Comparison of ENCODE assay signal across 35 cellular contexts in genomic region chr12:119644930-119645329, GRCh38. TPM values are rescaled to one million over a fixed set of nuclear protein-coding genes. Genes with fewer than 3 reads are reported as not detected.
"Had no signal": no experiment of that assay in that cellular context is flagged by ENCODE, and none has a peak within 500 bp of the region (broad histone marks: within the 10 kb centered on the region; RNA-seq: fewer than 3 reads in every experiment).

No MANE protein-coding gene starts in this region.

- H2AFZ ChIP-seq: PC-9 had no signal

- H3K9me3 Mint-ChIP-seq: activated CD4-positive, alpha-beta memory T cell treated with anti-CD3 and anti-CD28 coated beads, Interleukin-2, amount 10 ng/mL, durations not matched to agents 7 days and 5 days; activated naive CD8-positive, alpha-beta T cell treated with anti-CD3 and anti-CD28 coated beads for 36 hours; activated T-helper 17 cell treated with anti-CD3 and anti-CD28 coated beads, Interleukin-2, amount 50 U/mL, for 72 hours had no signal

- H3K4me2 ChIP-seq: PC-9 had no signal

- H3K4me1 Mint-ChIP-seq: activated CD4-positive, alpha-beta memory T cell treated with anti-CD3 and anti-CD28 coated beads, Interleukin-2, amount 10 ng/mL, durations not matched to agents 7 days and 5 days; activated naive CD8-positive, alpha-beta T cell treated with anti-CD3 and anti-CD28 coated beads for 36 hours; activated T-helper 17 cell treated with anti-CD3 and anti-CD28 coated beads, Interleukin-2, amount 50 U/mL, for 72 hours had no signal

- H3K9me3 ChIP-seq: MG63 had no signal

- H3K27ac ChIP-seq: brain microvascular endothelial cell, PC-9, SK-N-MC, WERI-Rb-1 had no signal

- DNase-seq: activated CD4-positive, alpha-beta memory T cell treated with anti-CD3 and anti-CD28 coated beads, Interleukin-2, amount 10 ng/mL, durations not matched to agents 7 days and 5 days; activated CD4-positive, alpha-beta T cell treated with anti-CD3 and anti-CD28 coated beads for 1 hour; activated CD4-positive, alpha-beta T cell treated with anti-CD3 and anti-CD28 coated beads for 48 hours; activated CD4-positive, CD25-positive, alpha-beta regulatory T cell; activated CD8-positive, alpha-beta memory T cell treated with anti-CD3 and anti-CD28 coated beads for 24 hours; activated effector memory CD4-positive, alpha-beta T cell treated with anti-CD3 and anti-CD28 coated beads, Interleukin-2, amount 50 U/mL, for 16 hours; activated naive CD4-positive, alpha-beta T cell; activated naive CD4-positive, alpha-beta T cell treated with anti-CD3 and anti-CD28 coated beads, Interleukin-2, amount 50 U/mL, for 16 hours; activated naive CD8-positive, alpha-beta T cell treated with anti-CD3 and anti-CD28 coated beads for 36 hours; activated T-cell treated with anti-CD3 and anti-CD28 coated beads, Interleukin-2, amount 50 U/mL, for 1 hour; activated T-cell treated with anti-CD3 and anti-CD28 coated beads, Interleukin-2, amount 50 U/mL, for 72 hours; amniotic stem cell; aorta; brain microvascular endothelial cell; central memory CD4-positive, alpha-beta T cell; Karpas-422; KBM-7; MG63; MV-4-11; NCI-H1092; NCI-H146; NCI-H187; NCI-H2081; NCI-H226; NCI-H446 treated with DMSO at 0.1 percent for 48 hours; NCI-H524; PC-9; Right ventricle myocardium superior; T1000; WERI-Rb-1 had no signal

- H3K36me3 Mint-ChIP-seq: activated naive CD8-positive, alpha-beta T cell treated with anti-CD3 and anti-CD28 coated beads for 36 hours; IgD-negative memory B cell had no signal

- H3K27ac Mint-ChIP-seq: activated CD4-positive, alpha-beta memory T cell treated with anti-CD3 and anti-CD28 coated beads, Interleukin-2, amount 10 ng/mL, durations not matched to agents 7 days and 5 days; activated naive CD8-positive, alpha-beta T cell treated with anti-CD3 and anti-CD28 coated beads for 36 hours; activated T-cell treated with anti-CD3 and anti-CD28 coated beads, Interleukin-2, amount 50 U/mL, for 72 hours; activated T-helper 17 cell treated with anti-CD3 and anti-CD28 coated beads, Interleukin-2, amount 50 U/mL, for 72 hours; IgD-negative memory B cell had no signal

- H3K36me3 ChIP-seq: brain microvascular endothelial cell, MG63, WERI-Rb-1 had no signal

- H3K4me3 ChIP-seq: MG63, PC-9, SK-N-MC had no signal

- H3K27me3 ChIP-seq: brain microvascular endothelial cell had no signal

- H3K4me3 Mint-ChIP-seq: activated CD4-positive, alpha-beta memory T cell treated with anti-CD3 and anti-CD28 coated beads, Interleukin-2, amount 10 ng/mL, durations not matched to agents 7 days and 5 days; activated naive CD8-positive, alpha-beta T cell treated with anti-CD3 and anti-CD28 coated beads for 36 hours; activated T-cell treated with anti-CD3 and anti-CD28 coated beads, Interleukin-2, amount 50 U/mL, for 72 hours; activated T-helper 17 cell treated with anti-CD3 and anti-CD28 coated beads, Interleukin-2, amount 50 U/mL, for 72 hours; IgD-negative memory B cell had no signal

- ATAC-seq: activated T-cell treated with anti-CD3 and anti-CD28 coated beads, Interleukin-2, amount 50 U/mL, for 72 hours; activated T-helper 17 cell treated with anti-CD3 and anti-CD28 coated beads, Interleukin-2, amount 50 U/mL, for 72 hours had no signal

RNA-seq across cellular contexts. Expression of gene TMEM233, which starts 51.4 kb away (rescaled TPM):
- total RNA-seq: activated CD4-positive, alpha-beta memory T cell treated with anti-CD3 and anti-CD28 coated beads, Interleukin-2, amount 10 ng/mL, durations not matched to agents 7 days and 5 days; activated naive CD8-positive, alpha-beta T cell treated with anti-CD3 and anti-CD28 coated beads for 36 hours; activated T-cell treated with anti-CD3 and anti-CD28 coated beads, Interleukin-2, amount 50 U/mL, for 72 hours; activated T-helper 17 cell treated with anti-CD3 and anti-CD28 coated beads, Interleukin-2, amount 50 U/mL, for 72 hours; PC-9; T-helper 1 cell treated with Interleukin-12 subunit alpha and Interleukin-12 subunit beta and Interleukin-4 antibody, amounts not matched to agents 30 ng/mL and 1 ng/mL, for 36 hours; T-helper 2 cell treated with Interferon-gamma antibody and Interleukin-4, amounts not matched to agents 100 ng/mL and 5 ng/mL, for 36 hours had no signal
- polyA plus RNA-seq: aorta, IgD-negative memory B cell had no signal
